Comparison of ENCODE assay signal across 6 cellular contexts in the genomic region with DNA sequence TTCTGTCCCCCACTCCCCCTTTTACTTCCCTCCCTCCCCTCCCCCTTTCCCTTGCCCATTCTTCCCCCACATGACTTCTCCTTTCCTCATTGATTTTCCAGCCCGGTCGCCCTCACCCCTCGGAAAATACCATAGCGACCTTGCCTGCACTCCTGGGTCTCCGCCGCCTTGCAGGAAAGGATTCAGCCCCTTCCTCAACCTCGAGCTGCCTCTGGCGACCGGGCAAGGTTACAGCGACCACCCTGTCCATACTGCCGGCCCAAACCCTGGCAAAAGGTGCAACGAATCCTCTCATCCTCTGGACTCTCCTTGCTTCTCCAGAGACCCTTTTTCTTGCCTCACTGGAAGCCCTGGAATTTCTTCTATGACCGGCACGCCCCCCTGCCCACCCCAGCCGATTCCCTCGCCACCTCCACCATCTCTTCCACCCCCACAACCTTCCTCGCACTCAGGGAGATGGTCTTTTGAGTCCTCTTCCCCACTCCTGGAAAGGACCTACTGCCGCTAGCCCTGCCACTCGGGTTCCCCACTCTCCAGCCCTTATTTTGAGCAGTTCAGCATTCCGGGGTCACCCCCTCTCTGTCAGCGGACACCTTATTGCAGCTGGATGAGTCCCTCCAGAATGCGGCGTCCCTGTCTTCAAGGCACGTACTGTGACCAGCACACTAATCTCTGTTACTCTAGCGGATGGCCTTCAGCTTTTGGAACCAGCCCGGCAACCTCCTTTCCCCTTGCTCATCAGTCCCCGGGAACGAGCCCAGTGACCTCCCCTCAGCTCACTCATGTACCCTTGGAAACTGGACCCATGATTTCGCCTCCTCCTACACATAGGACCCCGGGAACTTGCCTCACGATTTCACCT. TPM values are rescaled to one million over a fixed set of nuclear protein-coding genes. Genes with fewer than 3 reads are reported as not detected.
A peak's percentile ranks its signal among the peaks of the same experiment; 100 is the strongest.
DNase-seq lines count a peak whose midpoint lies in the region; FAIRE-seq and TF ChIP-seq lines count a peak whose summit lies in the region.

No MANE protein-coding gene starts in this region.

- POLR2A ChIA-PET in CD8-positive, alpha-beta memory T cell (lab: Charles Lee) = interaction anchor here (1.1 to 2.0 kb wide), 2 partner anchors 12 to 38 kb away, joined by 3 to 12 read pairs; a partner anchor contains a TSS
- POLR2A ChIA-PET in HEK293T (lab: Yijun Ruan, JAX) = interaction anchor here (1.0 to 2.2 kb wide), 9 partner anchors 8 to 94 kb away, joined by 3 to 29 read pairs (median 7); a partner anchor contains a TSS

- H3K9ac ChIP-seq in adipocyte (ENCODE audit: low read length) = peak overlapping the region; percentile 86

- H3K27ac Mint-ChIP-seq in CD8-positive, alpha-beta memory T cell = peak overlapping the region; percentile 98 to 100 (median 99)
- H3K27ac Mint-ChIP-seq in mesothelial cell of epicardium = peak overlapping the region; percentile 99

- H3K36me3 ChIP-seq in CD8-positive, alpha-beta memory T cell (ENCODE audit: insufficient read depth, low read length) = peaks cover 4% of the 10 kb centered on the region
- H3K36me3 ChIP-seq in adipocyte (ENCODE audit: control insufficient read depth, insufficient read depth, low read length, severe bottlenecking) = peaks cover 21% of the 10 kb centered on the region

- peak overlapping the region; percentile 98 for H3K4me3 ChIP-seq in CD8-positive, alpha-beta memory T cell (ENCODE audit: low read length)
- H3K4me3 ChIP-seq in adipocyte (ENCODE audit: low read length) = peak overlapping the region; percentile 82

- H3K4me1 ChIP-seq in CD8-positive, alpha-beta memory T cell (ENCODE audit: insufficient read depth, low read length) = peaks cover 14% of the 10 kb centered on the region
- peaks cover 19% of the 10 kb centered on the region for H3K4me1 ChIP-seq in adipocyte (ENCODE audit: control insufficient read depth, insufficient read depth, low read length)

- peak overlapping the region; percentile 95 to 100 (median 99) for H3K4me3 Mint-ChIP-seq in CD8-positive, alpha-beta memory T cell
- H3K4me3 Mint-ChIP-seq in mesothelial cell of epicardium = peak overlapping the region; percentile 90

- H3K27me3 Mint-ChIP-seq in CD8-positive, alpha-beta memory T cell = no peaks in the 10 kb centered on the region
- no peaks in the 10 kb centered on the region for H3K27me3 Mint-ChIP-seq in mesothelial cell of epicardium (ENCODE audit: low read depth)

- CTCF ChIA-PET in CD8-positive, alpha-beta memory T cell (lab: Charles Lee) = interaction anchor here (1.1 to 4.4 kb wide), 7 partner anchors 10 to 94 kb away, joined by 3 to 21 read pairs (median 3); a partner anchor contains a TSS
- CTCF ChIA-PET in HEK293T (lab: Yijun Ruan, JAX) = interaction anchor here (0.6 to 0.7 kb wide), 2 partner anchors 23 to 388 kb away, joined by 3 read pairs; no protein-coding TSS in a partner anchor

- H3K36me3 Mint-ChIP-seq in CD8-positive, alpha-beta memory T cell = peaks cover 0 to 35% (median 1%) of the 10 kb centered on the region in 3 donors
- H3K36me3 Mint-ChIP-seq in mesothelial cell of epicardium = peaks cover 15% of the 10 kb centered on the region

- peaks cover 37 to 46% (median 44%) of the 10 kb centered on the region in 3 donors for H3K4me1 Mint-ChIP-seq in CD8-positive, alpha-beta memory T cell
- H3K4me1 Mint-ChIP-seq in mesothelial cell of epicardium = peaks cover 27% of the 10 kb centered on the region

- H3K27me3 ChIP-seq in CD8-positive, alpha-beta memory T cell (ENCODE audit: insufficient read depth, low read length, poor library complexity, severe bottlenecking) = no peaks in the 10 kb centered on the region
- H3K27me3 ChIP-seq in adipocyte (replicated peaks; ENCODE audit: control insufficient read depth, insufficient read depth, low read length) = no peaks in the 10 kb centered on the region

- TF ChIP-seq CTCF in mesothelial cell of epicardium (IDR thresholded peaks at IDR 0.05; ENCODE audit: unreplicated experiment) = no peak

- H3K9me3 Mint-ChIP-seq in CD8-positive, alpha-beta memory T cell = no peaks in the 10 kb centered on the region
- H3K9me3 Mint-ChIP-seq in mesothelial cell of epicardium = no peaks in the 10 kb centered on the region

- DNase-seq in CD8-positive, alpha-beta memory T cell = peak in 1 of 5 donors; percentile 14
- DNase-seq in adipocyte (ENCODE audit: low read depth) (no peak), mesothelial cell of epicardium (ENCODE audit: low spot score in 2 of 2, unreplicated experiment in 2 of 2) (no peak), HEK293T (ENCODE audit: extremely low spot score) (no peak), GM19239 (ENCODE audit: insufficient read length, low spot score) (no peak), NAMALWA (ENCODE audit: low spot score) (no peak)

- H3K27ac ChIP-seq in CD8-positive, alpha-beta memory T cell (ENCODE audit: low read depth, low read length) = peak overlapping the region; percentile 97

- H3K9me3 ChIP-seq in CD8-positive, alpha-beta memory T cell (ENCODE audit: low read length) = no peaks in the 10 kb centered on the region
- H3K9me3 ChIP-seq in adipocyte (ENCODE audit: control insufficient read depth, low read length) = no peaks in the 10 kb centered on the region

- no peak for FAIRE-seq in GM19239 (lab: Jason Lieb, UNC)

TF ChIP-seq in HEK293T, 16 proteins besides CTCF, POLR2A, EP300 and RAD21:
- TF ChIP-seq CTBP1 (IDR thresholded peaks at IDR 0.05; ENCODE audit: borderline replicate concordance) (no peak), NFRKB (IDR thresholded peaks at IDR 0.05) (no peak), L3MBTL2 (conservative IDR thresholded peaks at IDR 0.05) (no peak), FOXK2 (IDR thresholded peaks at IDR 0.05) (no peak), LEF1 (IDR thresholded peaks at IDR 0.05; ENCODE audit: borderline replicate concordance) (no peak), TARDBP (IDR thresholded peaks at IDR 0.05) (no peak), BHLHE40 (IDR thresholded peaks at IDR 0.05; ENCODE audit: borderline replicate concordance) (no peak), ELF4 (IDR thresholded peaks at IDR 0.05) (no peak), SUZ12 (IDR thresholded peaks at IDR 0.05) (no peak), FOXA1 (IDR thresholded peaks at IDR 0.05) (no peak), ZNF384 (IDR thresholded peaks at IDR 0.05) (no peak), ARNT (IDR thresholded peaks at IDR 0.05) (no peak), HDGF (IDR thresholded peaks at IDR 0.05; ENCODE audit: borderline replicate concordance) (no peak), SP1 (IDR thresholded peaks at IDR 0.05) (no peak), FOXM1 (IDR thresholded peaks at IDR 0.05; ENCODE audit: borderline replicate concordance) (no peak)
- TF ChIP-seq, protein P1, sequence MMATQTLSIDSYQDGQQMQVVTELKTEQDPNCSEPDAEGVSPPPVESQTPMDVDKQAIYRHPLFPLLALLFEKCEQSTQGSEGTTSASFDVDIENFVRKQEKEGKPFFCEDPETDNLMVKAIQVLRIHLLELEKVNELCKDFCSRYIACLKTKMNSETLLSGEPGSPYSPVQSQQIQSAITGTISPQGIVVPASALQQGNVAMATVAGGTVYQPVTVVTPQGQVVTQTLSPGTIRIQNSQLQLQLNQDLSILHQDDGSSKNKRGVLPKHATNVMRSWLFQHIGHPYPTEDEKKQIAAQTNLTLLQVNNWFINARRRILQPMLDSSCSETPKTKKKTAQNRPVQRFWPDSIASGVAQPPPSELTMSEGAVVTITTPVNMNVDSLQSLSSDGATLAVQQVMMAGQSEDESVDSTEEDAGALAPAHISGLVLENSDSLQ (IDR thresholded peaks at IDR 0.05) = no peak

RNA-seq across cellular contexts. Expression of a gene that starts 0.8 kb away (rescaled TPM):
- 10 to 100 TPM; 29.5 to 32.4 TPM for total RNA-seq in CD8-positive, alpha-beta memory T cell
- 14.5 TPM for polyA plus RNA-seq in CD8-positive, alpha-beta memory T cell
- total RNA-seq in mesothelial cell of epicardium = 21.0 to 24.2 TPM (median 23.5 TPM) in 3 replicates

RNA-seq across cellular contexts. Expression of a gene that starts 38.0 kb away (rescaled TPM):
- 100 to 1,000 TPM; 371 to 394 TPM for total RNA-seq in CD8-positive, alpha-beta memory T cell
- polyA plus RNA-seq in CD8-positive, alpha-beta memory T cell = 278 TPM
- total RNA-seq in mesothelial cell of epicardium = 205 to 211 TPM (median 209 TPM) in 3 replicates

RNA-seq across cellular contexts. Expression of a gene that starts 38.0 kb away (rescaled TPM):
- 10 to 100 TPM; 40.3 to 41.3 TPM for total RNA-seq in CD8-positive, alpha-beta memory T cell
- polyA plus RNA-seq in CD8-positive, alpha-beta memory T cell = 49.9 TPM
- total RNA-seq in mesothelial cell of epicardium = 116 to 122 TPM (median 120 TPM) in 3 replicates

RNA-seq across cellular contexts. Expression of a gene that starts 52.7 kb away (rescaled TPM):
- total RNA-seq in CD8-positive, alpha-beta memory T cell = 1 to 10 TPM; 4.5 to 5.1 TPM
- polyA plus RNA-seq in CD8-positive, alpha-beta memory T cell = 1.3 TPM
- 27.4 to 35.0 TPM (median 34.8 TPM) in 3 replicates for total RNA-seq in mesothelial cell of epicardium
